Comparison of ENCODE assay signal across 1 cellular context in genomic region chr11:101706015-101706414, GRCh38.
TF ChIP-seq lines count a peak whose summit lies in the region.

No MANE protein-coding gene starts in this region.

TF ChIP-seq in GM23338, 12 proteins besides CTCF, POLR2A, EP300 and RAD21 (continued from another document):
- no peak for TF ChIP-seq ZNF462 (CRISPR knock-in tag; IDR thresholded peaks at IDR 0.05)
- TF ChIP-seq EZH2 (IDR thresholded peaks at IDR 0.05; ENCODE audit: low read depth, unreplicated experiment) = no peak
- no peak for TF ChIP-seq EZH2phosphoT487 (IDR thresholded peaks at IDR 0.05; ENCODE audit: unreplicated experiment)
- TF ChIP-seq REST (IDR thresholded peaks at IDR 0.05; ENCODE audit: unreplicated experiment) = no peak
- TF ChIP-seq ETS1 (IDR thresholded peaks at IDR 0.05) = no peak
- no peak for TF ChIP-seq CREB1 (CRISPR knock-in tag; IDR thresholded peaks at IDR 0.05; ENCODE audit: low read depth)
- no peak for TF ChIP-seq POLR2AphosphoS5 (IDR thresholded peaks at IDR 0.05; ENCODE audit: low read depth)
- TF ChIP-seq ZNF331 (CRISPR knock-in tag; IDR thresholded peaks at IDR 0.05; ENCODE audit: low read depth) = no peak
- no peak for TF ChIP-seq JUNB (IDR thresholded peaks at IDR 0.05; ENCODE audit: unreplicated experiment)
- no peak for TF ChIP-seq ZNF114 (CRISPR knock-in tag; IDR thresholded peaks at IDR 0.05)
- no peak for TF ChIP-seq STAT1 (IDR thresholded peaks at IDR 0.05; ENCODE audit: unreplicated experiment)
